21 cellular contexts compared by ENCODE assay signal in genomic region chr2:114039681-114040080, GRCh38.
DNase-seq lines count a peak whose midpoint lies in the region; ATAC-seq and TF ChIP-seq lines count a peak whose summit lies in the region.
"Had no signal": no experiment of that assay in that cellular context is flagged by ENCODE, and none has a peak within 500 bp of the region (broad histone marks: within the 10 kb centered on the region; RNA-seq: fewer than 3 reads in every experiment).

No MANE protein-coding gene starts in this region.

- no peak for ATAC-seq in GM21381 (IDR thresholded peaks at IDR 0.05; ENCODE audit: unreplicated experiment)
- ATAC-seq: HCT116 had no signal

- no peaks in the 10 kb centered on the region for H3K27me3 Mint-ChIP-seq in brain

- intact Hi-C loops in posterior cingulate gyrus (cut with DNase I): no loop called here

- H3K9me3 Mint-ChIP-seq in brain: peaks cover 0 to 12% (median 3%) of the 10 kb centered on the region in 5 experiments
- H3K9me3 Mint-ChIP-seq: CD8-positive, alpha-beta memory T cell; HFFc6 had no signal

- TF ChIP-seq CTCF in brain (conservative IDR thresholded peaks at IDR 0.05): no peak

- peaks cover 4% of the 10 kb centered on the region for H3K4me1 Mint-ChIP-seq in brain
- H3K4me1 Mint-ChIP-seq: CD4-positive, CD25-positive, alpha-beta regulatory T cell; CD8-positive, alpha-beta memory T cell had no signal

- no peak overlapping the region for H3K4me3 Mint-ChIP-seq in brain
- H3K4me3 Mint-ChIP-seq: CD4-positive, CD25-positive, alpha-beta regulatory T cell; CD8-positive, alpha-beta memory T cell; HFFc6 had no signal

- no peaks in the 10 kb centered on the region for H3K36me3 Mint-ChIP-seq in brain
- H3K36me3 Mint-ChIP-seq: CD4-positive, CD25-positive, alpha-beta regulatory T cell; CD8-positive, alpha-beta memory T cell had no signal

- peak overlapping the region in 3 of 5 experiments; percentile 40 to 88 (median 41) for H3K27ac Mint-ChIP-seq in brain
- H3K27ac Mint-ChIP-seq: CD4-positive, CD25-positive, alpha-beta regulatory T cell; CD8-positive, alpha-beta memory T cell; HFFc6 had no signal

- DNase-seq in NCI-H2107 treated with DMSO at 0.1 percent for 48 hours (lab: John Stamatoyannopoulos, UW; ENCODE audit: unreplicated experiment) (peak; percentile 1), NCI-H2107 (lab: John Stamatoyannopoulos, UW) (no peak), Ammon's horn (ENCODE audit: low spot score) (peak; percentile 23), posterior cingulate gyrus (peak in 6 of 10 donors; percentile 18 to 89 (median 46))
- no peak for DNase-seq in stimulated activated CD4-positive, alpha-beta T cell treated with anti-CD3 and anti-CD28 coated beads, Interleukin-12 subunit alpha, Interleukin-12 subunit beta, amount 100 ng/mL, for 4 hours
- DNase-seq: 8988T; BE2C; C1 segment of cervical spinal cord; CD4-positive, CD25-positive, alpha-beta regulatory T cell; CD8-positive, alpha-beta memory T cell; COR-L47; DMS153; DMS79; GF-D8; GOT3; H7; HFFc6; IMR-90 had no signal

Comparison
In these comparisons a context has a peak if more than half of its experiments do, and no peak if none do; other contexts are left out.
1. DNase-seq: peak in NCI-H2107 treated with DMSO at 0.1 percent for 48 hours (single experiment), Ammon's horn (single experiment) and posterior cingulate gyrus (6 of 10); none in NCI-H2107 (single experiment) and stimulated activated CD4-positive, alpha-beta T cell treated with anti-CD3 and anti-CD28 coated beads, Interleukin-12 subunit alpha, Interleukin-12 subunit beta, amount 100 ng/mL, for 4 hours (single experiment).